Comparison of ENCODE assay signal across 9 cellular contexts in genomic region chr17:57455063-57455914, GRCh38.
DNase-seq lines count a peak whose midpoint lies in the region; ATAC-seq and TF ChIP-seq lines count a peak whose summit lies in the region.
"Had no signal": no experiment of that assay in that cellular context is flagged by ENCODE, and none has a peak within 500 bp of the region (broad histone marks: within the 10 kb centered on the region; RNA-seq: fewer than 3 reads in every experiment).

No MANE protein-coding gene starts in this region.

- H3K27me3 ChIP-seq in CD4-positive, alpha-beta T cell (ENCODE audit: control insufficient read depth, insufficient read depth, low read length) = no peaks in the 10 kb centered on the region
- H3K27me3 ChIP-seq: cardiac muscle cell had no signal

- H3K27ac Mint-ChIP-seq in CD4-positive, alpha-beta T cell = peak overlapping the region; percentile 68
- H3K27ac Mint-ChIP-seq in activated T-cell treated with anti-CD3 and anti-CD28 coated beads, Interleukin-2, amount 50 U/mL, for 72 hours = peak overlapping the region; percentile 90

- ATAC-seq in CD4-positive, alpha-beta T cell (ENCODE audit: poor library complexity) = peak; percentile 72
- ATAC-seq in GM19455 (IDR thresholded peaks at IDR 0.05; ENCODE audit: unreplicated experiment) = peak; percentile 75
- ATAC-seq in HG03460 (IDR thresholded peaks at IDR 0.05; ENCODE audit: unreplicated experiment) = peak; percentile 77
- ATAC-seq in activated T-cell treated with anti-CD3 and anti-CD28 coated beads, Interleukin-2, amount 50 U/mL, for 72 hours (replicated peaks in 1 of 2) = peak; percentile 60 to 74
- ATAC-seq in left colon = peak; percentile 19

- no peaks in the 10 kb centered on the region for H3K36me3 Mint-ChIP-seq in CD4-positive, alpha-beta T cell (ENCODE audit: low read depth)
- H3K36me3 Mint-ChIP-seq in activated T-cell treated with anti-CD3 and anti-CD28 coated beads, Interleukin-2, amount 50 U/mL, for 72 hours (ENCODE audit: insufficient read depth in 2 of 2) = peaks cover 0 to 3% of the 10 kb centered on the region in 2 donors

- H3K27me3 Mint-ChIP-seq in CD4-positive, alpha-beta T cell = no peaks in the 10 kb centered on the region
- H3K27me3 Mint-ChIP-seq in activated T-cell treated with anti-CD3 and anti-CD28 coated beads, Interleukin-2, amount 50 U/mL, for 72 hours (ENCODE audit: low read depth) = no peaks in the 10 kb centered on the region

- peak in 1 of 10 experiments; percentile 8 for DNase-seq in CD4-positive, alpha-beta T cell
- peak; percentile 59 to 66 for DNase-seq in activated T-cell treated with anti-CD3 and anti-CD28 coated beads, Interleukin-2, amount 50 U/mL, for 72 hours
- DNase-seq in left colon (no peak), HEK293T (ENCODE audit: extremely low spot score) (no peak), NCI-H446 (lab: John Stamatoyannopoulos, UW) (no peak), GOT3 (lab: John Stamatoyannopoulos, UW) (no peak)

- H3K27ac ChIP-seq in CD4-positive, alpha-beta T cell (ENCODE audit: low read depth, low read length) = peak overlapping the region; percentile 36
- H3K27ac ChIP-seq: cardiac muscle cell had no signal

- no peaks in the 10 kb centered on the region for H3K9me3 Mint-ChIP-seq in CD4-positive, alpha-beta T cell
- no peaks in the 10 kb centered on the region for H3K9me3 Mint-ChIP-seq in activated T-cell treated with anti-CD3 and anti-CD28 coated beads, Interleukin-2, amount 50 U/mL, for 72 hours

- H3K9me3 ChIP-seq in CD4-positive, alpha-beta T cell (ENCODE audit: control insufficient read depth, low read length) = no peaks in the 10 kb centered on the region

- POLR2A ChIA-PET in CD4-positive, alpha-beta T cell (lab: Charles Lee) = interaction anchor here (0.9 to 1.1 kb wide), 3 partner anchors 11 to 14 kb away, joined by 3 to 5 read pairs (median 3); no protein-coding TSS in a partner anchor
- POLR2A ChIA-PET in HEK293T (lab: Yijun Ruan, JAX) = no interaction called here

- CTCF ChIA-PET in CD4-positive, alpha-beta T cell (lab: Charles Lee) = interaction anchor here (1.0 kb wide), 1 partner anchor 212 kb away, joined by 4 read pairs; no protein-coding TSS in a partner anchor
- CTCF ChIA-PET in HEK293T (lab: Yijun Ruan, JAX) = interaction anchor here (1.0 kb wide), 1 partner anchor 212 kb away, joined by 3 read pairs; no protein-coding TSS in a partner anchor

- peak overlapping the region; percentile 74 for H3K4me3 Mint-ChIP-seq in CD4-positive, alpha-beta T cell
- H3K4me3 Mint-ChIP-seq in activated T-cell treated with anti-CD3 and anti-CD28 coated beads, Interleukin-2, amount 50 U/mL, for 72 hours = peak overlapping the region; percentile 57 to 78

- no peak for TF ChIP-seq CTCF in CD4-positive, alpha-beta T cell (IDR thresholded peaks at IDR 0.05)

- H3K4me1 Mint-ChIP-seq in CD4-positive, alpha-beta T cell (ENCODE audit: low read depth) = peaks cover 77% of the 10 kb centered on the region
- peaks cover 81% of the 10 kb centered on the region for H3K4me1 Mint-ChIP-seq in activated T-cell treated with anti-CD3 and anti-CD28 coated beads, Interleukin-2, amount 50 U/mL, for 72 hours (ENCODE audit: low read depth)

- intact Hi-C loops in CD4-positive, alpha-beta T cell (cut with DNase I, micrococcal nuclease) = no loop called here
- intact Hi-C loops in left colon (cut with DNase I, micrococcal nuclease) = no loop called here

TF ChIP-seq in HEK293T, 16 proteins besides CTCF, POLR2A, EP300 and RAD21:
- TF ChIP-seq ARNT (IDR thresholded peaks at IDR 0.05) (no peak), FOXA1 (IDR thresholded peaks at IDR 0.05) (no peak), ELF4 (IDR thresholded peaks at IDR 0.05) (no peak), TARDBP (IDR thresholded peaks at IDR 0.05) (no peak)

Comparison
In these comparisons a context has a peak if more than half of its experiments do, and no peak if none do; other contexts are left out.
1. ATAC-seq: peak in every context shown above with its lines; median percentile 77 in HG03460; 75 in GM19455; 72 in CD4-positive, alpha-beta T cell; 67 in activated T-cell treated with anti-CD3 and anti-CD28 coated beads, Interleukin-2, amount 50 U/mL, for 72 hours; 19 in left colon.
2. DNase-seq: peak in activated T-cell treated with anti-CD3 and anti-CD28 coated beads, Interleukin-2, amount 50 U/mL, for 72 hours (2 of 2); none in left colon (0 of 2), HEK293T (single experiment), NCI-H446 (0 of 2) and GOT3 (single experiment).